1 cellular context compared by ENCODE assay signal in the genomic region with DNA sequence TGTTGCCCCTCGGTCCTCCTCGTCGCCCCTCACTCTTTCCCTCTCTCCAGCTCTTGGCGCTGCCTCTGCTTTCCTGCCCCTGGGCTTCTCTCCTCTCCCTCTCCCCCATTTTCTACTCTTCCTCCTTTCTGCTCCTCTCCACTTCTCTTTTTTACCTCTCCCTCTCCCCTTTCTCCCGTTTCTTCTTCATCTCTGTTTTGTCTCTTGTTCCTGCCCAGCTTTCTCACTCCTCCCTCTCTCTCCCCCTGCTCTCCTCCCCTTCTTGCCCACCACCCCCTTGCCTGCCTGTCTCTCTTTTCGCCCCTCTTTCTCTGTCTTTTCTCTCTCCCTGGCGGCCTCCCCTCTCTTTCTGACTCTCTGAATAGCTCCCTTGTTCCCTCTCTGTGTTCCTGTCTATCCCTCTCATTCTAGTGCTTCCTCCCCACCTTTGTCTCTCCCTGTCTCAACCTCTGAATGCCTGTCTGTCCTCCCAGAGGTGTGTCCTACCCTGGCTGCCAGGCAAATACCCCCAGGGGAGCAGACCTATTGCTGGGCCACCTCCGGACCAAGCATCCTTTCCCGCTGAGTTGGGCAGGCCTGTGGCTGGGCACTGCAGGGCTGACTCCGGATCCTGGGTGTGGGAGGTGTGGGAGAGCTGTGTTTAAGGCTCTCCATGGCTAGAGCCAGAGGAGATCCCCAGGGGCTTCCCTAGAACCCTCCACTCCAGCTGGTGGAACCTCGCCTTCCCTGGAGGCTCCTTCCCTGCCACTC.
TF ChIP-seq lines count a peak whose summit lies in the region.

No MANE protein-coding gene starts in this region.

TF ChIP-seq in HEK293, 187 proteins besides CTCF, POLR2A, EP300 and RAD21 (continued from another document):
- 0 out of 2 replicates have a peak, but pooled peaks have one; percentile 9 for TF ChIP-seq ZBTB8A (tag by site-specific recombination; IDR thresholded peaks at IDR 0.05)
- TF ChIP-seq ZFHX2 (tag by site-specific recombination; conservative IDR thresholded peaks at IDR 0.05): peak; percentile 36
- TF ChIP-seq ZNF558 (tag by site-specific recombination; IDR thresholded peaks at IDR 0.05): no peak
- TF ChIP-seq GLIS1 (tag by site-specific recombination; IDR thresholded peaks at IDR 0.05): peak; percentile 13; the same call in 1 of the 2 replicates
- no peak for TF ChIP-seq OSR2 (tag by site-specific recombination; IDR thresholded peaks at IDR 0.05)
- TF ChIP-seq ZNF423 (tag by site-specific recombination; IDR thresholded peaks at IDR 0.05): no peak
- TF ChIP-seq, protein P1, sequence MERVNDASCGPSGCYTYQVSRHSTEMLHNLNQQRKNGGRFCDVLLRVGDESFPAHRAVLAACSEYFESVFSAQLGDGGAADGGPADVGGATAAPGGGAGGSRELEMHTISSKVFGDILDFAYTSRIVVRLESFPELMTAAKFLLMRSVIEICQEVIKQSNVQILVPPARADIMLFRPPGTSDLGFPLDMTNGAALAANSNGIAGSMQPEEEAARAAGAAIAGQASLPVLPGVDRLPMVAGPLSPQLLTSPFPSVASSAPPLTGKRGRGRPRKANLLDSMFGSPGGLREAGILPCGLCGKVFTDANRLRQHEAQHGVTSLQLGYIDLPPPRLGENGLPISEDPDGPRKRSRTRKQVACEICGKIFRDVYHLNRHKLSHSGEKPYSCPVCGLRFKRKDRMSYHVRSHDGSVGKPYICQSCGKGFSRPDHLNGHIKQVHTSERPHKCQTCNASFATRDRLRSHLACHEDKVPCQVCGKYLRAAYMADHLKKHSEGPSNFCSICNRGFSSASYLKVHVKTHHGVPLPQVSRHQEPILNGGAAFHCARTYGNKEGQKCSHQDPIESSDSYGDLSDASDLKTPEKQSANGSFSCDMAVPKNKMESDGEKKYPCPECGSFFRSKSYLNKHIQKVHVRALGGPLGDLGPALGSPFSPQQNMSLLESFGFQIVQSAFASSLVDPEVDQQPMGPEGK (tag by site-specific recombination; IDR thresholded peaks at IDR 0.05): no peak
- TF ChIP-seq ZNF707 (tag by site-specific recombination; IDR thresholded peaks at IDR 0.05): no peak
- TF ChIP-seq, protein P2, sequence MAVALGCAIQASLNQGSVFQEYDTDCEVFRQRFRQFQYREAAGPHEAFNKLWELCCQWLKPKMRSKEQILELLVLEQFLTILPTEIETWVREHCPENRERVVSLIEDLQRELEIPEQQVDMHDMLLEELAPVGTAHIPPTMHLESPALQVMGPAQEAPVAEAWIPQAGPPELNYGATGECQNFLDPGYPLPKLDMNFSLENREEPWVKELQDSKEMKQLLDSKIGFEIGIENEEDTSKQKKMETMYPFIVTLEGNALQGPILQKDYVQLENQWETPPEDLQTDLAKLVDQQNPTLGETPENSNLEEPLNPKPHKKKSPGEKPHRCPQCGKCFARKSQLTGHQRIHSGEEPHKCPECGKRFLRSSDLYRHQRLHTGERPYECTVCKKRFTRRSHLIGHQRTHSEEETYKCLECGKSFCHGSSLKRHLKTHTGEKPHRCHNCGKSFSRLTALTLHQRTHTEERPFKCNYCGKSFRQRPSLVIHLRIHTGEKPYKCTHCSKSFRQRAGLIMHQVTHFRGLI (tag by site-specific recombination; IDR thresholded peaks at IDR 0.05): peak; percentile 70
- TF ChIP-seq ZNF146 (tag by site-specific recombination; IDR thresholded peaks at IDR 0.05): no peak
- TF ChIP-seq ZNF791 (tag by site-specific recombination; IDR thresholded peaks at IDR 0.05): no peak
- no peak for TF ChIP-seq ZNF571 (tag by site-specific recombination; IDR thresholded peaks at IDR 0.05)
- no peak for TF ChIP-seq ZNF837 (tag by site-specific recombination; IDR thresholded peaks at IDR 0.05)
- TF ChIP-seq IKZF3 (tag by site-specific recombination; IDR thresholded peaks at IDR 0.05): no peak
- no peak for TF ChIP-seq GFI1B (tag by site-specific recombination; IDR thresholded peaks at IDR 0.05)
- no peak for TF ChIP-seq WT1 (tag by site-specific recombination; IDR thresholded peaks at IDR 0.05)
- TF ChIP-seq, protein P3, sequence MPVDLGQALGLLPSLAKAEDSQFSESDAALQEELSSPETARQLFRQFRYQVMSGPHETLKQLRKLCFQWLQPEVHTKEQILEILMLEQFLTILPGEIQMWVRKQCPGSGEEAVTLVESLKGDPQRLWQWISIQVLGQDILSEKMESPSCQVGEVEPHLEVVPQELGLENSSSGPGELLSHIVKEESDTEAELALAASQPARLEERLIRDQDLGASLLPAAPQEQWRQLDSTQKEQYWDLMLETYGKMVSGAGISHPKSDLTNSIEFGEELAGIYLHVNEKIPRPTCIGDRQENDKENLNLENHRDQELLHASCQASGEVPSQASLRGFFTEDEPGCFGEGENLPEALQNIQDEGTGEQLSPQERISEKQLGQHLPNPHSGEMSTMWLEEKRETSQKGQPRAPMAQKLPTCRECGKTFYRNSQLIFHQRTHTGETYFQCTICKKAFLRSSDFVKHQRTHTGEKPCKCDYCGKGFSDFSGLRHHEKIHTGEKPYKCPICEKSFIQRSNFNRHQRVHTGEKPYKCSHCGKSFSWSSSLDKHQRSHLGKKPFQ (tag by site-specific recombination; IDR thresholded peaks at IDR 0.05): no peak
- no peak for TF ChIP-seq ZBTB21 (tag by site-specific recombination; IDR thresholded peaks at IDR 0.05)
- no peak for TF ChIP-seq KLF7 (tag by site-specific recombination; IDR thresholded peaks at IDR 0.05; ENCODE audit: borderline replicate concordance)
- peak; percentile 60 for TF ChIP-seq ZNF366 (tag by site-specific recombination; conservative IDR thresholded peaks at IDR 0.05)
- peak; percentile 20; the same call in 1 of the 2 replicates for TF ChIP-seq EGR2 (tag by site-specific recombination; IDR thresholded peaks at IDR 0.05; ENCODE audit: low read depth)
- TF ChIP-seq, protein P4, sequence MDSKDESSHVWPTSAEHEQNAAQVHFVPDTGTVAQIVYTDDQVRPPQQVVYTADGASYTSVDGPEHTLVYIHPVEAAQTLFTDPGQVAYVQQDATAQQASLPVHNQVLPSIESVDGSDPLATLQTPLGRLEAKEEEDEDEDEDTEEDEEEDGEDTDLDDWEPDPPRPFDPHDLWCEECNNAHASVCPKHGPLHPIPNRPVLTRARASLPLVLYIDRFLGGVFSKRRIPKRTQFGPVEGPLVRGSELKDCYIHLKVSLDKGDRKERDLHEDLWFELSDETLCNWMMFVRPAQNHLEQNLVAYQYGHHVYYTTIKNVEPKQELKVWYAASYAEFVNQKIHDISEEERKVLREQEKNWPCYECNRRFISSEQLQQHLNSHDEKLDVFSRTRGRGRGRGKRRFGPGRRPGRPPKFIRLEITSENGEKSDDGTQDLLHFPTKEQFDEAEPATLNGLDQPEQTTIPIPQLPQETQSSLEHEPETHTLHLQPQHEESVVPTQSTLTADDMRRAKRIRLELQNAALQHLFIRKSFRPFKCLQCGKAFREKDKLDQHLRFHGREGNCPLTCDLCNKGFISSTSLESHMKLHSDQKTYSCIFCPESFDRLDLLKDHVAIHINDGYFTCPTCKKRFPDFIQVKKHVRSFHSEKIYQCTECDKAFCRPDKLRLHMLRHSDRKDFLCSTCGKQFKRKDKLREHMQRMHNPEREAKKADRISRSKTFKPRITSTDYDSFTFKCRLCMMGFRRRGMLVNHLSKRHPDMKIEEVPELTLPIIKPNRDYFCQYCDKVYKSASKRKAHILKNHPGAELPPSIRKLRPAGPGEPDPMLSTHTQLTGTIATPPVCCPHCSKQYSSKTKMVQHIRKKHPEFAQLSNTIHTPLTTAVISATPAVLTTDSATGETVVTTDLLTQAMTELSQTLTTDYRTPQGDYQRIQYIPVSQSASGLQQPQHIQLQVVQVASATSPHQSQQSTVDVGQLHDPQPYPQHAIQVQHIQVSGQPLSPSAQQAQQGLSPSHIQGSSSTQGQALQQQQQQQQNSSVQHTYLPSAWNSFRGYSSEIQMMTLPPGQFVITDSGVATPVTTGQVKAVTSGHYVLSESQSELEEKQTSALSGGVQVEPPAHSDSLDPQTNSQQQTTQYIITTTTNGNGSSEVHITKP (tag by site-specific recombination; IDR thresholded peaks at IDR 0.05): no peak
- no peak for TF ChIP-seq BCL11A (tag by site-specific recombination; IDR thresholded peaks at IDR 0.05; ENCODE audit: low read depth)
- peak; percentile 88 for TF ChIP-seq ZIC2 (tag by site-specific recombination; IDR thresholded peaks at IDR 0.05)
- no peak for TF ChIP-seq ZSCAN23 (tag by site-specific recombination; IDR thresholded peaks at IDR 0.05)
- TF ChIP-seq, protein P5, sequence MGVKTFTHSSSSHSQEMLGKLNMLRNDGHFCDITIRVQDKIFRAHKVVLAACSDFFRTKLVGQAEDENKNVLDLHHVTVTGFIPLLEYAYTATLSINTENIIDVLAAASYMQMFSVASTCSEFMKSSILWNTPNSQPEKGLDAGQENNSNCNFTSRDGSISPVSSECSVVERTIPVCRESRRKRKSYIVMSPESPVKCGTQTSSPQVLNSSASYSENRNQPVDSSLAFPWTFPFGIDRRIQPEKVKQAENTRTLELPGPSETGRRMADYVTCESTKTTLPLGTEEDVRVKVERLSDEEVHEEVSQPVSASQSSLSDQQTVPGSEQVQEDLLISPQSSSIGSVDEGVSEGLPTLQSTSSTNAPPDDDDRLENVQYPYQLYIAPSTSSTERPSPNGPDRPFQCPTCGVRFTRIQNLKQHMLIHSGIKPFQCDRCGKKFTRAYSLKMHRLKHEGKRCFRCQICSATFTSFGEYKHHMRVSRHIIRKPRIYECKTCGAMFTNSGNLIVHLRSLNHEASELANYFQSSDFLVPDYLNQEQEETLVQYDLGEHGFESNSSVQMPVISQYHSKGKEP (tag by site-specific recombination; IDR thresholded peaks at IDR 0.05): no peak
- TF ChIP-seq, protein P6, sequence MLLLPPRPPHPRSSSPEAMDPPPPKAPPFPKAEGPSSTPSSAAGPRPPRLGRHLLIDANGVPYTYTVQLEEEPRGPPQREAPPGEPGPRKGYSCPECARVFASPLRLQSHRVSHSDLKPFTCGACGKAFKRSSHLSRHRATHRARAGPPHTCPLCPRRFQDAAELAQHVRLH (tag by site-specific recombination; IDR thresholded peaks at IDR 0.05): no peak
- TF ChIP-seq, protein P7, sequence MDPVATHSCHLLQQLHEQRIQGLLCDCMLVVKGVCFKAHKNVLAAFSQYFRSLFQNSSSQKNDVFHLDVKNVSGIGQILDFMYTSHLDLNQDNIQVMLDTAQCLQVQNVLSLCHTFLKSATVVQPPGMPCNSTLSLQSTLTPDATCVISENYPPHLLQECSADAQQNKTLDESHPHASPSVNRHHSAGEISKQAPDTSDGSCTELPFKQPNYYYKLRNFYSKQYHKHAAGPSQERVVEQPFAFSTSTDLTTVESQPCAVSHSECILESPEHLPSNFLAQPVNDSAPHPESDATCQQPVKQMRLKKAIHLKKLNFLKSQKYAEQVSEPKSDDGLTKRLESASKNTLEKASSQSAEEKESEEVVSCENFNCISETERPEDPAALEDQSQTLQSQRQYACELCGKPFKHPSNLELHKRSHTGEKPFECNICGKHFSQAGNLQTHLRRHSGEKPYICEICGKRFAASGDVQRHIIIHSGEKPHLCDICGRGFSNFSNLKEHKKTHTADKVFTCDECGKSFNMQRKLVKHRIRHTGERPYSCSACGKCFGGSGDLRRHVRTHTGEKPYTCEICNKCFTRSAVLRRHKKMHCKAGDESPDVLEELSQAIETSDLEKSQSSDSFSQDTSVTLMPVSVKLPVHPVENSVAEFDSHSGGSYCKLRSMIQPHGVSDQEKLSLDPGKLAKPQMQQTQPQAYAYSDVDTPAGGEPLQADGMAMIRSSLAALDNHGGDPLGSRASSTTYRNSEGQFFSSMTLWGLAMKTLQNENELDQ (tag by site-specific recombination; IDR thresholded peaks at IDR 0.05; ENCODE audit: low read depth): no peak
- no peak for TF ChIP-seq ZNF596 (tag by site-specific recombination; IDR thresholded peaks at IDR 0.05)
- no peak for TF ChIP-seq ZNF610 (tag by site-specific recombination; IDR thresholded peaks at IDR 0.05; ENCODE audit: borderline replicate concordance)
- TF ChIP-seq ZNF600 (tag by site-specific recombination; IDR thresholded peaks at IDR 0.05): no peak
- TF ChIP-seq GLI2 (tag by site-specific recombination; IDR thresholded peaks at IDR 0.05; ENCODE audit: borderline replicate concordance, low read depth): no peak
